Comparison of ENCODE assay signal across 1 cellular context in genomic region chr21:33686386-33686785, GRCh38.
TF ChIP-seq lines count a peak whose summit lies in the region.

No MANE protein-coding gene starts in this region.

TF ChIP-seq in SK-N-SH treated with all-trans-retinoic acid at 6 μM for 48 hours, 23 proteins besides CTCF, POLR2A, EP300 and RAD21 (continued from another document):
- no peak for TF ChIP-seq CREB5 (CRISPR knock-in tag; IDR thresholded peaks at IDR 0.05; ENCODE audit: low read depth)
- no peak for TF ChIP-seq GLIS3 (CRISPR knock-in tag; IDR thresholded peaks at IDR 0.05)
- TF ChIP-seq TOX (CRISPR knock-in tag; IDR thresholded peaks at IDR 0.05; ENCODE audit: borderline replicate concordance), result no peak
- no peak for TF ChIP-seq ZNF565 (CRISPR knock-in tag; conservative IDR thresholded peaks at IDR 0.05; ENCODE audit: low read depth)
